Comparison of ENCODE assay signal across 38 cellular contexts in the genomic region with DNA sequence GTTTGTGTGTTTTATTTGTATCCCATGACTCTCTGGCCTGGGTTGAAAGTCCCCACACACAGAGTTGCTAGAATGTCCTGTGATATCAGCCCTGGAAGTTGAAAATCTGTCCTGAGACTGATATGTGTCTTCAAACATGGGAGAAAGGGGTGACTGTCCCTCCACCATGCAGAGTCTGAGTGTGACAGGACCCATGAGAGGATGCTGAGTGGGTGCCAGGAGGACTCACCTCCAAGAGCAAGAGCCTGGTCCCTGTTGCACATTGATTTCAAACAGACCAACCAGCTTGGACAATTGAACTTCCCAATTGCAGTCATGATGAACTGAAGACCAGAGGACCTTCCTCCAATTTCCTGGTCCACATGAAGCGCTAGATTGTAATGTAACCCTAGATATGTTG.
"Had no signal": no experiment of that assay in that cellular context is flagged by ENCODE, and none has a peak within 500 bp of the region (broad histone marks: within the 10 kb centered on the region; RNA-seq: fewer than 3 reads in every experiment).

No MANE protein-coding gene starts in this region.

- H3K27ac Mint-ChIP-seq: activated B cell treated with CpG ODN at 0.5 μM for 24 hours; activated CD4-positive, alpha-beta memory T cell treated with anti-CD3 and anti-CD28 coated beads for 36 hours; activated CD4-positive, alpha-beta T cell treated with anti-CD3 and anti-CD28 coated beads, Interleukin-2, amount 10 ng/mL, durations not matched to agents 7 days and 5 days; activated CD8-positive, alpha-beta T cell treated with anti-CD3 and anti-CD28 coated beads for 36 hours; activated naive CD4-positive, alpha-beta T cell treated with anti-CD3 and anti-CD28 coated beads for 36 hours; activated naive CD8-positive, alpha-beta T cell treated with anti-CD3 and anti-CD28 coated beads for 36 hours; activated T-cell treated with anti-CD3 and anti-CD28 coated beads, Interleukin-2, amount 50 U/mL, for 72 hours; activated T-helper 1 cell treated with anti-CD3 and anti-CD28 coated beads, Interleukin-12 subunit alpha, Interleukin-12 subunit beta, Interleukin-2, Interleukin-4 antibody, amounts not matched to agents 30 ng/mL and 10 ng/mL and 1 ng/mL, durations not matched to agents 14 hours and 24 hours and 36 hours; activated T-helper 17 cell treated with anti-CD3 and anti-CD28 coated beads, Interleukin-2, amount 50 U/mL, for 72 hours; T-helper 1 cell treated with Interleukin-12 subunit alpha and Interleukin-12 subunit beta and Interleukin-4 antibody, amounts not matched to agents 30 μg/mL and 1 μg/mL, for 36 hours; T-helper 2 cell treated with Interferon-gamma antibody and Interleukin-4, amounts not matched to agents 5 μg/mL and 100 μg/mL, for 36 hours had no signal

- H3K9me3 ChIP-seq: adrenal gland, body of pancreas, breast epithelium had no signal

- H3K27me3 Mint-ChIP-seq: activated B cell treated with CpG ODN at 0.5 μM for 24 hours; activated CD4-positive, alpha-beta memory T cell treated with anti-CD3 and anti-CD28 coated beads for 36 hours; activated CD4-positive, alpha-beta T cell treated with anti-CD3 and anti-CD28 coated beads, Interleukin-2, amount 10 ng/mL, durations not matched to agents 7 days and 5 days; activated CD8-positive, alpha-beta T cell treated with anti-CD3 and anti-CD28 coated beads for 36 hours; activated naive CD8-positive, alpha-beta T cell treated with anti-CD3 and anti-CD28 coated beads for 36 hours; activated T-helper 17 cell treated with anti-CD3 and anti-CD28 coated beads, Interleukin-2, amount 50 U/mL, for 72 hours had no signal

- FAIRE-seq: astrocyte, TTC549 had no signal

- H3K4me1 ChIP-seq: breast epithelium had no signal

- H3K27me3 ChIP-seq: adrenal gland, body of pancreas, brain microvascular endothelial cell, breast epithelium, cardiac muscle cell had no signal

- H3K9me3 Mint-ChIP-seq: activated T-helper 17 cell treated with anti-CD3 and anti-CD28 coated beads, Interleukin-2, amount 50 U/mL, for 72 hours had no signal

- H3K36me3 ChIP-seq: adrenal gland, breast epithelium, cardiac muscle cell had no signal

- H3K4me3 ChIP-seq: adrenal gland, body of pancreas, breast epithelium, cardiac muscle cell had no signal

- H3K27ac ChIP-seq: adrenal gland, body of pancreas, brain microvascular endothelial cell, cardiac muscle cell, VCaP had no signal

- H3K4me3 Mint-ChIP-seq: activated B cell treated with CpG ODN at 0.5 μM for 24 hours; activated CD4-positive, alpha-beta memory T cell treated with anti-CD3 and anti-CD28 coated beads for 36 hours; activated CD4-positive, alpha-beta T cell treated with anti-CD3 and anti-CD28 coated beads, Interleukin-2, amount 10 ng/mL, durations not matched to agents 7 days and 5 days; activated CD8-positive, alpha-beta T cell treated with anti-CD3 and anti-CD28 coated beads for 36 hours; activated naive CD4-positive, alpha-beta T cell treated with anti-CD3 and anti-CD28 coated beads for 36 hours; activated naive CD8-positive, alpha-beta T cell treated with anti-CD3 and anti-CD28 coated beads for 36 hours; activated T-cell treated with anti-CD3 and anti-CD28 coated beads, Interleukin-2, amount 50 U/mL, for 4 hours; activated T-cell treated with anti-CD3 and anti-CD28 coated beads, Interleukin-2, amount 50 U/mL, for 72 hours; activated T-helper 1 cell treated with anti-CD3 and anti-CD28 coated beads, Interleukin-12 subunit alpha, Interleukin-12 subunit beta, Interleukin-2, Interleukin-4 antibody, amounts not matched to agents 30 ng/mL and 10 ng/mL and 1 ng/mL, durations not matched to agents 14 hours and 24 hours and 36 hours; activated T-helper 17 cell treated with anti-CD3 and anti-CD28 coated beads, Interleukin-2, amount 50 U/mL, for 72 hours; T-helper 1 cell treated with Interleukin-12 subunit alpha and Interleukin-12 subunit beta and Interleukin-4 antibody, amounts not matched to agents 30 μg/mL and 1 μg/mL, for 36 hours; T-helper 2 cell treated with Interferon-gamma antibody and Interleukin-4, amounts not matched to agents 5 μg/mL and 100 μg/mL, for 36 hours had no signal

- DNase-seq: activated B cell treated with CpG ODN at 0.5 μM for 24 hours; activated CD4-positive, alpha-beta memory T cell treated with anti-CD3 and anti-CD28 coated beads for 36 hours; activated CD4-positive, alpha-beta T cell treated with anti-CD3 and anti-CD28 coated beads for 4 hours; activated CD4-positive, alpha-beta T cell treated with anti-CD3 and anti-CD28 coated beads, Interleukin-2, amount 10 ng/mL, durations not matched to agents 7 days and 5 days; activated CD4-positive, alpha-beta T cell treated with anti-CD3 and anti-CD28 coated beads, Interleukin-2, amount 50 U/mL, for 4 hours; activated CD4-positive, CD25-positive, alpha-beta regulatory T cell treated with anti-CD3 and anti-CD28 coated beads, Interleukin-2, amount 50 U/mL, for 72 hours; activated CD8-positive, alpha-beta memory T cell treated with anti-CD3 and anti-CD28 coated beads, Interleukin-2, amount 50 U/mL, for 4 hours; activated CD8-positive, alpha-beta T cell treated with anti-CD3 and anti-CD28 coated beads for 36 hours; activated effector memory CD4-positive, alpha-beta T cell treated with anti-CD3 and anti-CD28 coated beads, Interleukin-2, amount 50 U/mL, for 16 hours; activated gamma-delta T cell treated with Interleukin-2 at 50 U/mL for 16 hours; activated naive CD4-positive, alpha-beta T cell; activated naive CD4-positive, alpha-beta T cell treated with anti-CD3 and anti-CD28 coated beads for 36 hours; activated naive CD4-positive, alpha-beta T cell treated with anti-CD3 and anti-CD28 coated beads, Interleukin-2, amount 50 U/mL, for 16 hours; activated naive CD8-positive, alpha-beta T cell treated with anti-CD3 and anti-CD28 coated beads for 36 hours; activated T-cell treated with anti-CD3 and anti-CD28 coated beads for 4 hours; activated T-cell treated with anti-CD3 and anti-CD28 coated beads, Interleukin-2, amount 50 U/mL, for 1 hour; activated T-cell treated with anti-CD3 and anti-CD28 coated beads, Interleukin-2, amount 50 U/mL, for 4 hours; activated T-cell treated with anti-CD3 and anti-CD28 coated beads, Interleukin-2, amount 50 U/mL, for 72 hours; adrenal gland; amniotic stem cell; aorta; body of pancreas; brain microvascular endothelial cell; caudate nucleus; SW 1271; T-helper 1 cell; T-helper 2 cell; T-helper 9 cell had no signal

- ATAC-seq: activated CD8-positive, alpha-beta T cell treated with anti-CD3 and anti-CD28 coated beads for 36 hours; activated naive CD4-positive, alpha-beta T cell treated with anti-CD3 and anti-CD28 coated beads, Interleukin-2, amount 50 U/mL, for 72 hours; activated T-cell treated with anti-CD3 and anti-CD28 coated beads, Interleukin-2, amount 50 U/mL, for 4 hours; activated T-cell treated with anti-CD3 and anti-CD28 coated beads, Interleukin-2, amount 50 U/mL, for 72 hours; activated T-helper 17 cell treated with anti-CD3 and anti-CD28 coated beads, Interleukin-2, amount 50 U/mL, for 72 hours; body of pancreas had no signal
